Comparison of ENCODE assay signal across 10 cellular contexts in the genomic region with DNA sequence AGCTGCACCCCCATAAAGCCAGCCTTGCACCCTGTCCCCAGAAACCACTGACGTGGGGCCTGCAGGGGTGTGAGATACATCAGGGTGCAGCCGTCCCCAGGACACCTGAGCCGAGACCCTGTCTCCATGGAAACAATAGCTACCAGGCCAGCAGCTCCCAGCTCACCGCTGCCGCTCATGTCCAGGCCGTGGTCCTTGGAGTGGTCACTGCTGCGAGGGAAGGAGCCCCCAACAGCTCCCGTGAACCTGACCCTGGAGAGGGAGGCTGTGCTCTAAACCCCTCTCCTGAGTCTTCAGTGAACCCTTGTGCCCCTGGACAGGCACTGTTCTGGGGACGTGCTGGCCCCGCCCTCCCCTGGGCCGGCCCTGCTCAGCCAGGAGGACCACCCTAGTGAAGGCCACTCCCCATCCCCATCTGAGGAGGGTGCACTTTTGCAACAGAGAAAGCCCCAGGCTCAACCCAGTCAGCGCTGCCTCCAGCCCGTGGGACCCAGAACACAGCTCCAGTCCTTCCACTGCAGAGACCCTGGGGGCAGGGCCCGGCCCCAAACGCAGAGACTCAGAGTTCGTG. TPM values are rescaled to one million over a fixed set of nuclear protein-coding genes. Genes with fewer than 3 reads are reported as not detected.
DNase-seq lines count a peak whose midpoint lies in the region; ATAC-seq and TF ChIP-seq lines count a peak whose summit lies in the region.
"Had no signal": no experiment of that assay in that cellular context is flagged by ENCODE, and none has a peak within 500 bp of the region (broad histone marks: within the 10 kb centered on the region; RNA-seq: fewer than 3 reads in every experiment).

No MANE protein-coding gene starts in this region.

- peak overlapping the region in 1 of 2 donors; percentile 13 for H3K4me3 ChIP-seq in uterus
- H3K4me3 ChIP-seq: skin epidermis had no signal

- no peaks in the 10 kb centered on the region for H3K9me3 ChIP-seq in uterus

- peaks cover 16 to 44% of the 10 kb centered on the region in 2 donors for H3K4me1 ChIP-seq in uterus

- no peak for ATAC-seq in activated T-cell treated with anti-CD3 and anti-CD28 coated beads, Interleukin-2, amount 50 U/mL, for 4 hours
- no peak for ATAC-seq in activated T-cell treated with anti-CD3 and anti-CD28 coated beads, Interleukin-2, amount 50 U/mL, for 72 hours (replicated peaks in 1 of 2)
- no peak for ATAC-seq in activated CD4-positive, alpha-beta T cell treated with anti-CD3 and anti-CD28 coated beads for 36 hours

- CTCF ChIA-PET in activated CD4-positive, alpha-beta T cell treated with anti-CD3 and anti-CD28 coated beads for 36 hours (lab: Charles Lee): interaction anchor here (0.6 kb wide), 1 partner anchor 787 kb away, joined by 3 read pairs; no protein-coding TSS in a partner anchor
- CTCF ChIA-PET in HEK293T (lab: Yijun Ruan, JAX): interaction anchor here (0.6 kb wide), 1 partner anchor 130 kb away, joined by 3 read pairs; no protein-coding TSS in a partner anchor

- H3K27ac Mint-ChIP-seq in activated T-cell treated with anti-CD3 and anti-CD28 coated beads, Interleukin-2, amount 50 U/mL, for 72 hours: no peak overlapping the region
- H3K27ac Mint-ChIP-seq in nephron progenitor cell: no peak overlapping the region
- no peak overlapping the region for H3K27ac Mint-ChIP-seq in activated CD4-positive, alpha-beta T cell treated with anti-CD3 and anti-CD28 coated beads for 36 hours

- peak overlapping the region; percentile 93 to 96 for H3K27ac ChIP-seq in uterus

- TF ChIP-seq POLR2A in uterus (IDR thresholded peaks at IDR 0.05): no peak

- H3K9me3 Mint-ChIP-seq in activated T-cell treated with anti-CD3 and anti-CD28 coated beads, Interleukin-2, amount 50 U/mL, for 4 hours: peaks cover under 1% of the 10 kb centered on the region
- no peaks in the 10 kb centered on the region for H3K9me3 Mint-ChIP-seq in activated T-cell treated with anti-CD3 and anti-CD28 coated beads, Interleukin-2, amount 50 U/mL, for 72 hours
- no peaks in the 10 kb centered on the region for H3K9me3 Mint-ChIP-seq in nephron progenitor cell
- H3K9me3 Mint-ChIP-seq in activated CD4-positive, alpha-beta T cell treated with anti-CD3 and anti-CD28 coated beads for 36 hours (ENCODE audit: low read depth): no peaks in the 10 kb centered on the region

- H3K4me1 Mint-ChIP-seq in activated T-cell treated with anti-CD3 and anti-CD28 coated beads, Interleukin-2, amount 50 U/mL, for 4 hours (ENCODE audit: low read depth): no peaks in the 10 kb centered on the region
- H3K4me1 Mint-ChIP-seq in activated T-cell treated with anti-CD3 and anti-CD28 coated beads, Interleukin-2, amount 50 U/mL, for 72 hours (ENCODE audit: low read depth): no peaks in the 10 kb centered on the region
- peaks cover 49% of the 10 kb centered on the region for H3K4me1 Mint-ChIP-seq in nephron progenitor cell
- no peaks in the 10 kb centered on the region for H3K4me1 Mint-ChIP-seq in activated CD4-positive, alpha-beta T cell treated with anti-CD3 and anti-CD28 coated beads for 36 hours

- DNase-seq in activated T-cell treated with anti-CD3 and anti-CD28 coated beads, Interleukin-2, amount 50 U/mL, for 4 hours: peak; percentile 2
- DNase-seq in activated T-cell treated with anti-CD3 and anti-CD28 coated beads, Interleukin-2, amount 50 U/mL, for 72 hours: no peak
- DNase-seq in cardiac septum (ENCODE audit: low spot score): peak; percentile 76
- DNase-seq in nephron progenitor cell: peak; percentile 38
- DNase-seq in uterus: peak; percentile 50 to 51
- DNase-seq in NCI-H2081 treated with DMSO at 0.1 percent for 48 hours (lab: John Stamatoyannopoulos, UW): no peak
- no peak for DNase-seq in activated CD4-positive, alpha-beta T cell treated with anti-CD3 and anti-CD28 coated beads for 36 hours
- DNase-seq in HEK293T (ENCODE audit: extremely low spot score): no peak
- DNase-seq: activated CD4-positive, CD25-positive, alpha-beta regulatory T cell had no signal

- POLR2A ChIA-PET in activated CD4-positive, alpha-beta T cell treated with anti-CD3 and anti-CD28 coated beads for 36 hours (lab: Charles Lee): no interaction called here
- POLR2A ChIA-PET in HEK293T (lab: Yijun Ruan, JAX): interaction anchor here (0.8 kb wide), 1 partner anchor 10 kb away, joined by 3 read pairs; no protein-coding TSS in a partner anchor

- no peaks in the 10 kb centered on the region for H3K27me3 ChIP-seq in uterus

- H3K27me3 Mint-ChIP-seq in activated T-cell treated with anti-CD3 and anti-CD28 coated beads, Interleukin-2, amount 50 U/mL, for 4 hours (ENCODE audit: low read depth): peaks cover 4% of the 10 kb centered on the region
- H3K27me3 Mint-ChIP-seq in activated T-cell treated with anti-CD3 and anti-CD28 coated beads, Interleukin-2, amount 50 U/mL, for 72 hours (ENCODE audit: low read depth): no peaks in the 10 kb centered on the region
- H3K27me3 Mint-ChIP-seq in nephron progenitor cell (ENCODE audit: low read depth, poor library complexity): peaks cover 34% of the 10 kb centered on the region
- H3K27me3 Mint-ChIP-seq in activated CD4-positive, alpha-beta T cell treated with anti-CD3 and anti-CD28 coated beads for 36 hours: no peaks in the 10 kb centered on the region

- H3K36me3 Mint-ChIP-seq in activated T-cell treated with anti-CD3 and anti-CD28 coated beads, Interleukin-2, amount 50 U/mL, for 4 hours (ENCODE audit: insufficient read depth): no peaks in the 10 kb centered on the region
- H3K36me3 Mint-ChIP-seq in activated T-cell treated with anti-CD3 and anti-CD28 coated beads, Interleukin-2, amount 50 U/mL, for 72 hours (ENCODE audit: insufficient read depth in 2 of 2): peaks cover 0 to 1% of the 10 kb centered on the region in 2 donors
- H3K36me3 Mint-ChIP-seq in nephron progenitor cell (ENCODE audit: low read depth): no peaks in the 10 kb centered on the region
- H3K36me3 Mint-ChIP-seq in activated CD4-positive, alpha-beta T cell treated with anti-CD3 and anti-CD28 coated beads for 36 hours (ENCODE audit: low read depth): no peaks in the 10 kb centered on the region

- no peaks in the 10 kb centered on the region for H3K36me3 ChIP-seq in uterus

- intact Hi-C loops in cardiac septum (cut with DNase I): loop anchor here (1.0 to 5.0 kb wide), 5 partner anchors 19 to 121 kb away; a partner anchor contains a TSS
- intact Hi-C loops in uterus (cut with DNase I; ENCODE audit: low total_unique reads): no loop called here
- intact Hi-C loops in activated CD4-positive, alpha-beta T cell treated with anti-CD3 and anti-CD28 coated beads for 36 hours (cut with DNase I, micrococcal nuclease): no loop called here

- TF ChIP-seq CTCF in nephron progenitor cell (IDR thresholded peaks at IDR 0.05) (no peak), uterus (IDR thresholded peaks at IDR 0.05) (no peak)

- H3K4me3 Mint-ChIP-seq in activated T-cell treated with anti-CD3 and anti-CD28 coated beads, Interleukin-2, amount 50 U/mL, for 4 hours: no peak overlapping the region
- no peak overlapping the region for H3K4me3 Mint-ChIP-seq in activated T-cell treated with anti-CD3 and anti-CD28 coated beads, Interleukin-2, amount 50 U/mL, for 72 hours
- H3K4me3 Mint-ChIP-seq in nephron progenitor cell: peak overlapping the region; percentile 76
- no peak overlapping the region for H3K4me3 Mint-ChIP-seq in activated CD4-positive, alpha-beta T cell treated with anti-CD3 and anti-CD28 coated beads for 36 hours

TF ChIP-seq in HEK293T, 16 proteins besides CTCF, POLR2A, EP300 and RAD21:
- TF ChIP-seq HDGF (IDR thresholded peaks at IDR 0.05; ENCODE audit: borderline replicate concordance): no peak
- no peak for TF ChIP-seq BHLHE40 (IDR thresholded peaks at IDR 0.05; ENCODE audit: borderline replicate concordance)
- TF ChIP-seq FOXA1 (IDR thresholded peaks at IDR 0.05): no peak
- TF ChIP-seq ZNF384 (IDR thresholded peaks at IDR 0.05): no peak
- no peak for TF ChIP-seq NFRKB (IDR thresholded peaks at IDR 0.05)
- no peak for TF ChIP-seq SUZ12 (IDR thresholded peaks at IDR 0.05)
- no peak for TF ChIP-seq ELF4 (IDR thresholded peaks at IDR 0.05)
- TF ChIP-seq ARNT (IDR thresholded peaks at IDR 0.05): no peak
- TF ChIP-seq TARDBP (IDR thresholded peaks at IDR 0.05): no peak

RNA-seq across cellular contexts. Expression of a gene that starts 19.6 kb away (rescaled TPM):
- total RNA-seq in activated T-cell treated with anti-CD3 and anti-CD28 coated beads, Interleukin-2, amount 50 U/mL, for 4 hours: 1 to 10 TPM; 5.8 to 8.8 (median 6.9) TPM
- total RNA-seq in activated T-cell treated with anti-CD3 and anti-CD28 coated beads, Interleukin-2, amount 50 U/mL, for 72 hours: 10 to 100 TPM; 11.0 to 14.9 TPM
- total RNA-seq in cardiac septum (121 TPM), uterus (100 to 1,000 TPM in 1 of 4 donors, 10 to 100 TPM in 3; 22.5 to 160 (median 93.2) TPM)
- total RNA-seq in activated CD4-positive, alpha-beta T cell treated with anti-CD3 and anti-CD28 coated beads for 36 hours: 1 to 10 TPM; 8.1 to 9.3 TPM

Comparison
In these comparisons a context has a peak if more than half of its experiments do, and no peak if none do; other contexts are left out.
1. DNase-seq: peak in activated T-cell treated with anti-CD3 and anti-CD28 coated beads, Interleukin-2, amount 50 U/mL, for 4 hours (single experiment), cardiac septum (single experiment), nephron progenitor cell (single experiment) and uterus (2 of 2); none in activated T-cell treated with anti-CD3 and anti-CD28 coated beads, Interleukin-2, amount 50 U/mL, for 72 hours (0 of 2), NCI-H2081 treated with DMSO at 0.1 percent for 48 hours (single experiment), activated CD4-positive, alpha-beta T cell treated with anti-CD3 and anti-CD28 coated beads for 36 hours (single experiment) and HEK293T (single experiment).